ENCODE assay signal across 12 cellular contexts in the genomic region with DNA sequence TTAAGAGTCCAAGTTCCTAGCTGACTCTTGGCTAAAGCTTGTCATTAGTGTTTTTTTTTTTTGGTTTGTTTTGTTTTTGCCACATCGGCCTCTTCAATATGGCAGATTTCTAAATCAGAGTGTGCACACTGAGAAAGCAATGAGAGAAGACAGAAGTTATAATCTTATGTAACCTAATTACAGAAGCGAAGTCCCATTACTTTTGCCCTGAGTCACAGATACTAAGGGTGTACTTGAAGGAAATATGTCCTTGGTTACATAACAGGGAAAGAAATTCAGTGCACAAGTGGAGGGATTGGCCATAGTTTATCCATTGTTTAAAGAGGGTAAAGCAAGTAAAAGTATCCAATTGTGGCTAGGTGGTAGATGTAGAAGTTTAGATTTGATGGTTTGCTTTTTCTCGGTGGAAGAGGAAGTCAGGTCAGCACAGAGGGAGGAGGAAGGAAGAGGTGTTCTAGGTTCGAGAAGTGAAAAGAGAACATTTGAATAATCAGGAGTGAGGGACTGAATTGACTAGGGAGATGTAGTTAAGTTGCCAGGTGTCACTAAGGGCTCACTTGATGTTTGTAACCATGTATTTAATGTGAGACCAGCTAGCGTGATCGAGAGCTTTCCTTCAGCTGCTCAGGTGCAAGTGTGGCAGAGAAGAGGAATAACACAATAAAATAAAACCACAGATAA. TPM values are rescaled to one million over a fixed set of nuclear protein-coding genes. Genes with fewer than 3 reads are reported as not detected.
DNase-seq lines count a peak whose midpoint lies in the region; ATAC-seq and TF ChIP-seq lines count a peak whose summit lies in the region.
"Had no signal": no experiment of that assay in that cellular context is flagged by ENCODE, and none has a peak within 500 bp of the region (broad histone marks: within the 10 kb centered on the region; RNA-seq: fewer than 3 reads in every experiment).

No MANE protein-coding gene starts in this region.

- peaks cover 37% of the 10 kb centered on the region for H3K9me3 Mint-ChIP-seq in nephron progenitor cell

- 97% methylated on average over 6 of the region's 6 CpGs for WGBS in SK-N-SH (ENCODE audit: low lambda C conversion rate)
- 54 to 62% (median 61%) methylated on average over 6 of the region's 6 CpGs for WGBS in spleen, 5 donors

- no peak for TF ChIP-seq CTCF in SK-N-SH (IDR thresholded peaks at IDR 0.05)
- TF ChIP-seq CTCF in HL-60 (IDR thresholded peaks at IDR 0.05; ENCODE audit: insufficient read depth, low read length) = no peak
- no peak for TF ChIP-seq CTCF in spleen (IDR thresholded peaks at IDR 0.05 in 8 of 11, conservative IDR thresholded peaks at IDR 0.05 in 3 of 11)
- no peak for TF ChIP-seq CTCF in nephron progenitor cell (IDR thresholded peaks at IDR 0.05)

- H3K4me1 ChIP-seq in SK-N-SH (ENCODE audit: control insufficient read depth in 1 of 2, insufficient read depth in 2 of 2, low read depth in 1 of 2, low read length in 1 of 2) = no peaks in the 10 kb centered on the region
- peaks cover 0 to 33% (median 7%) of the 10 kb centered on the region in 6 donors for H3K4me1 ChIP-seq in spleen
- H3K4me1 ChIP-seq: psoas muscle had no signal

- H3K9me3 ChIP-seq in SK-N-SH (no peaks in the 10 kb centered on the region), spleen (peaks cover 0 to 32% (median 19%) of the 10 kb centered on the region in 8 donors)
- H3K9me3 ChIP-seq: psoas muscle had no signal

- H3K27ac ChIP-seq in SK-N-SH (ENCODE audit: low read depth in 2 of 2, low read length in 1 of 2) (no peak overlapping the region), HL-60 (replicated peaks) (peak overlapping the region; percentile 44), spleen (peak overlapping the region in 7 of 8 donors; percentile 17 to 79 (median 66))
- H3K27ac ChIP-seq: psoas muscle had no signal

- POLR2A ChIA-PET in SK-N-SH (lab: Yijun Ruan, JAX) = no interaction called here

- H3K4me1 Mint-ChIP-seq in nephron progenitor cell = no peaks in the 10 kb centered on the region

- peaks cover 93% of the 10 kb centered on the region for H3K79me2 ChIP-seq in SK-N-SH (ENCODE audit: insufficient read depth)

- no peaks in the 10 kb centered on the region for H3K9me2 ChIP-seq in SK-N-SH

- H3K27me3 ChIP-seq in SK-N-SH (ENCODE audit: insufficient read depth) (no peaks in the 10 kb centered on the region), HL-60 (ENCODE audit: insufficient read depth, poor library complexity, severe bottlenecking) (no peaks in the 10 kb centered on the region), spleen (replicated peaks in 1 of 7) (no peaks in the 10 kb centered on the region)

- no peaks in the 10 kb centered on the region for H3K27me3 Mint-ChIP-seq in nephron progenitor cell (ENCODE audit: low read depth, poor library complexity)

- H3K4me2 ChIP-seq in SK-N-SH = no peak overlapping the region

- TF ChIP-seq POLR2A in spleen (IDR thresholded peaks at IDR 0.05) = no peak

- DNase-seq in SK-N-SH (no peak), HL-60 (ENCODE audit: low read depth in 1 of 2, low spot score in 1 of 2) (peak; percentile 34 to 47), spleen (no peak), NCI-H2107 treated with DMSO at 0.1 percent for 48 hours (lab: John Stamatoyannopoulos, UW; ENCODE audit: unreplicated experiment) (no peak), NCI-H82 treated with DMSO at 0.1 percent for 48 hours (lab: John Stamatoyannopoulos, UW; ENCODE audit: unreplicated experiment) (no peak), nephron progenitor cell (no peak)
- DNase-seq: NCI-H446 treated with DMSO at 0.1 percent for 48 hours, psoas muscle, T-helper 2 cell had no signal

- H4K20me1 ChIP-seq in SK-N-SH (ENCODE audit: insufficient read depth) = no peaks in the 10 kb centered on the region

- H3K36me3 ChIP-seq in SK-N-SH (replicated peaks in 1 of 2; ENCODE audit: control insufficient read depth in 1 of 2, insufficient read depth in 2 of 2, low read length in 1 of 2) (peaks cover 0 to 3% of the 10 kb centered on the region in 2 experiments), spleen (peaks cover 0 to 10% (median 2%) of the 10 kb centered on the region in 6 donors)

- H3K9ac ChIP-seq in SK-N-SH = no peak overlapping the region

- intact Hi-C loops in spleen (cut with DNase I; ENCODE audit: low total_unique reads) = no loop called here

- no peak overlapping the region for H2AFZ ChIP-seq in SK-N-SH (ENCODE audit: low read depth)

- CTCF ChIA-PET in SK-N-SH (lab: Yijun Ruan, JAX) = interaction anchor here (1.7 kb wide), 1 partner anchor 148 kb away, joined by 3 read pairs; no protein-coding TSS in a partner anchor

- ATAC-seq in SK-N-SH treated with all-trans-retinoic acid at 6 μM for 48 hours (no peak), HG02571 (IDR thresholded peaks at IDR 0.05; ENCODE audit: unreplicated experiment) (peak; percentile 82)
- ATAC-seq: HepG2, psoas muscle had no signal

- H3K4me3 Mint-ChIP-seq in nephron progenitor cell = no peak overlapping the region

- no peak overlapping the region for H3K27ac Mint-ChIP-seq in nephron progenitor cell

- no peak overlapping the region for H3K4me3 ChIP-seq in SK-N-SH (ENCODE audit: low read depth in 2 of 2, low read length in 1 of 2)
- no peak overlapping the region for H3K4me3 ChIP-seq in HL-60 (replicated peaks; ENCODE audit: insufficient read depth, low read length)
- H3K4me3 ChIP-seq in spleen = peak overlapping the region in 1 of 8 donors; percentile 31
- H3K4me3 ChIP-seq: psoas muscle had no signal

- no peak for TF ChIP-seq RAD21 in SK-N-SH (IDR thresholded peaks at IDR 0.05; ENCODE audit: low read length)

- no peaks in the 10 kb centered on the region for H3F3A ChIP-seq in SK-N-SH (replicated peaks; ENCODE audit: insufficient read depth)

- peaks cover 45% of the 10 kb centered on the region for H3K36me3 Mint-ChIP-seq in nephron progenitor cell (ENCODE audit: low read depth)

- no peak for TF ChIP-seq EP300 in SK-N-SH (IDR thresholded peaks at IDR 0.05; ENCODE audit: borderline replicate concordance in 1 of 2, low read depth in 1 of 2, low read length in 1 of 2)

TF ChIP-seq in SK-N-SH treated with all-trans-retinoic acid at 6 μM for 48 hours, 23 proteins besides CTCF, POLR2A, EP300 and RAD21:
- TF ChIP-seq TCF4 (CRISPR knock-in tag; IDR thresholded peaks at IDR 0.05; ENCODE audit: borderline replicate concordance) (no peak), CSDC2 (CRISPR knock-in tag; IDR thresholded peaks at IDR 0.05) (no peak), BACH2 (CRISPR knock-in tag; IDR thresholded peaks at IDR 0.05; ENCODE audit: borderline replicate concordance) (no peak), ISL1 (CRISPR knock-in tag; IDR thresholded peaks at IDR 0.05) (peak; percentile 75)

TF ChIP-seq in SK-N-SH, 30 proteins besides CTCF, POLR2A, EP300 and RAD21:
- TF ChIP-seq, protein P1, sequence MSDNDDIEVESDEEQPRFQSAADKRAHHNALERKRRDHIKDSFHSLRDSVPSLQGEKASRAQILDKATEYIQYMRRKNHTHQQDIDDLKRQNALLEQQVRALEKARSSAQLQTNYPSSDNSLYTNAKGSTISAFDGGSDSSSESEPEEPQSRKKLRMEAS (IDR thresholded peaks at IDR 0.05; ENCODE audit: low read depth) = no peak
- no peak for TF ChIP-seq FOXJ3 (CRISPR knock-in tag; IDR thresholded peaks at IDR 0.05)
- TF ChIP-seq, protein P2, sequence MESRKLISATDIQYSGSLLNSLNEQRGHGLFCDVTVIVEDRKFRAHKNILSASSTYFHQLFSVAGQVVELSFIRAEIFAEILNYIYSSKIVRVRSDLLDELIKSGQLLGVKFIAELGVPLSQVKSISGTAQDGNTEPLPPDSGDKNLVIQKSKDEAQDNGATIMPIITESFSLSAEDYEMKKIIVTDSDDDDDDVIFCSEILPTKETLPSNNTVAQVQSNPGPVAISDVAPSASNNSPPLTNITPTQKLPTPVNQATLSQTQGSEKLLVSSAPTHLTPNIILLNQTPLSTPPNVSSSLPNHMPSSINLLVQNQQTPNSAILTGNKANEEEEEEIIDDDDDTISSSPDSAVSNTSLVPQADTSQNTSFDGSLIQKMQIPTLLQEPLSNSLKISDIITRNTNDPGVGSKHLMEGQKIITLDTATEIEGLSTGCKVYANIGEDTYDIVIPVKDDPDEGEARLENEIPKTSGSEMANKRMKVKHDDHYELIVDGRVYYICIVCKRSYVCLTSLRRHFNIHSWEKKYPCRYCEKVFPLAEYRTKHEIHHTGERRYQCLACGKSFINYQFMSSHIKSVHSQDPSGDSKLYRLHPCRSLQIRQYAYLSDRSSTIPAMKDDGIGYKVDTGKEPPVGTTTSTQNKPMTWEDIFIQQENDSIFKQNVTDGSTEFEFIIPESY (IDR thresholded peaks at IDR 0.05; ENCODE audit: borderline replicate concordance, low read depth) = no peak
- TF ChIP-seq GABPA (IDR thresholded peaks at IDR 0.05; ENCODE audit: low read depth) = no peak
- no peak for TF ChIP-seq TCF12 (IDR thresholded peaks at IDR 0.05)
TF ChIP-seq in SK-N-SH: peak in this region for 0.

RNA-seq across cellular contexts. Expression of a gene that starts 12.2 kb away (rescaled TPM):
- polyA plus RNA-seq in SK-N-SH (2012; rRNA removed) = 24.2 and 30.3 TPM in 2 replicates
- polyA plus RNA-seq in SK-N-SH (2012; cell fraction: cytosol; rRNA removed) = 33.5 and 51.5 TPM in 2 replicates
- 9.6 and 19.5 TPM in 2 replicates for polyA plus RNA-seq in SK-N-SH (2012; cell fraction: nucleus; rRNA removed)
- 10 to 100 TPM; 12.8 to 19.1 (median 16.6) TPM for total RNA-seq in spleen
- 10 to 100 TPM; 11.8 to 16.8 (median 14.3) TPM for polyA plus RNA-seq in spleen

Comparison
In these comparisons a context has a peak if more than half of its experiments do, and no peak if none do; other contexts are left out.
1. DNase-seq: peak in HL-60 (2 of 2); none in SK-N-SH (single experiment), spleen (single experiment), NCI-H2107 treated with DMSO at 0.1 percent for 48 hours (single experiment), NCI-H82 treated with DMSO at 0.1 percent for 48 hours (single experiment) and nephron progenitor cell (single experiment).
2. H3K27ac ChIP-seq: peak in HL-60 (single experiment) and spleen (7 of 8); none in SK-N-SH (0 of 2).